24 cellular contexts compared by ENCODE assay signal in genomic region chr10:1004294-1004693, GRCh38. TPM values are rescaled to one million over a fixed set of nuclear protein-coding genes. Genes with fewer than 3 reads are reported as not detected.
"Had no signal": no experiment of that assay in that cellular context is flagged by ENCODE, and none has a peak within 500 bp of the region (broad histone marks: within the 10 kb centered on the region; RNA-seq: fewer than 3 reads in every experiment).

No MANE protein-coding gene starts in this region.

- DNase-seq: activated CD4-positive, alpha-beta memory T cell treated with anti-CD3 and anti-CD28 coated beads for 36 hours; activated CD4-positive, alpha-beta T cell treated with anti-CD3 and anti-CD28 coated beads, Interleukin-2, amount 10 ng/mL, durations not matched to agents 7 days and 5 days; activated CD4-positive, CD25-positive, alpha-beta regulatory T cell; activated effector memory CD4-positive, alpha-beta T cell treated with Interleukin-2 at 50 U/mL for 16 hours; activated naive CD4-positive, alpha-beta T cell; activated T-cell treated with anti-CD3 and anti-CD28 coated beads for 4 hours; aorta; Karpas-422; NCI-H1105 treated with DMSO at 0.1 percent for 48 hours; NCI-H1436 treated with DMSO at 0.1 percent for 48 hours; NCI-H187; NCI-H2081; NCI-H446; NCI-H524; Peyer's patch; Right ventricle myocardium superior; SJCRH30; SK-N-SH; T-helper 1 cell had no signal

- H3K4me1 ChIP-seq: Peyer's patch, SJCRH30 had no signal

- H3K27me3 ChIP-seq: Peyer's patch, SJCRH30 had no signal

- H3K4me2 ChIP-seq: SK-N-SH had no signal

- FAIRE-seq: bronchial epithelial cell had no signal

- H3K9me3 ChIP-seq: SJCRH30, SK-N-SH had no signal

- H3K9me2 ChIP-seq: SK-N-SH had no signal

- H3K27ac ChIP-seq: Peyer's patch, RWPE1, SJCRH30, VCaP had no signal

- H3K4me3 ChIP-seq: Peyer's patch, SJCRH30 had no signal

- H3K9ac ChIP-seq: SK-N-SH had no signal

RNA-seq across cellular contexts. Expression of gene IDI2, which starts 21.4 kb away (rescaled TPM):
- total RNA-seq: activated CD4-positive, alpha-beta memory T cell treated with anti-CD3 and anti-CD28 coated beads for 36 hours; activated CD4-positive, alpha-beta T cell treated with anti-CD3 and anti-CD28 coated beads, Interleukin-2, amount 10 ng/mL, durations not matched to agents 7 days and 5 days; activated CD8-positive, alpha-beta memory T cell treated with anti-CD3 and anti-CD28 coated beads for 36 hours; aorta; bronchial epithelial cell; Peyer's patch; SJCRH30; T-helper 2 cell treated with Interferon-gamma antibody and Interleukin-4, amounts not matched to agents 100 ng/mL and 5 ng/mL, for 36 hours had no signal
- polyA plus RNA-seq: SK-N-SH had no signal
